Comparison of ENCODE assay signal across 1 cellular context in genomic region chr9:125529107-125529506, GRCh38.
TF ChIP-seq lines count a peak whose summit lies in the region.

No MANE protein-coding gene starts in this region.

TF ChIP-seq in WTC11, 78 proteins besides CTCF, POLR2A, EP300 and RAD21 (continued from another document):
- TF ChIP-seq JUN (CRISPR knock-in tag; IDR thresholded peaks at IDR 0.05) (no peak), ZNF281 (CRISPR knock-in tag; IDR thresholded peaks at IDR 0.05) (no peak), ZNF219 (CRISPR knock-in tag; IDR thresholded peaks at IDR 0.05; ENCODE audit: borderline replicate concordance) (no peak), FOXP1 (CRISPR knock-in tag; IDR thresholded peaks at IDR 0.05; ENCODE audit: borderline replicate concordance) (no peak), ATF1 (CRISPR knock-in tag; IDR thresholded peaks at IDR 0.05) (no peak), FOXJ3 (CRISPR knock-in tag; IDR thresholded peaks at IDR 0.05; ENCODE audit: borderline replicate concordance) (no peak), IRF1 (CRISPR knock-in tag; IDR thresholded peaks at IDR 0.05) (no peak), KAT7 (CRISPR knock-in tag; IDR thresholded peaks at IDR 0.05; ENCODE audit: borderline replicate concordance) (no peak), SMAD3 (CRISPR knock-in tag; IDR thresholded peaks at IDR 0.05; ENCODE audit: borderline replicate concordance) (no peak), PREB (CRISPR knock-in tag; IDR thresholded peaks at IDR 0.05; ENCODE audit: borderline replicate concordance) (no peak), RELA (CRISPR knock-in tag; IDR thresholded peaks at IDR 0.05; ENCODE audit: borderline replicate concordance) (no peak), STAT6 (CRISPR knock-in tag; conservative IDR thresholded peaks at IDR 0.05; ENCODE audit: low read depth) (no peak)
TF ChIP-seq in WTC11: peak in this region for 0.
